ENCODE assay signal across 7 cellular contexts in genomic region chr7:156764016-156764669, GRCh38.
DNase-seq lines count a peak whose midpoint lies in the region; ATAC-seq and TF ChIP-seq lines count a peak whose summit lies in the region.

No MANE protein-coding gene starts in this region.

- peaks cover 15% of the 10 kb centered on the region for H3K4me1 Mint-ChIP-seq in activated T-helper 2 cell treated with anti-CD3 and anti-CD28 coated beads, Interferon-gamma antibody, Interleukin-2, Interleukin-4, amounts not matched to agents 10 μg/mL and 5 μg/mL and 100 μg/mL, durations not matched to agents 14 hours and 24 hours and 36 hours (ENCODE audit: low read depth)

- H3K9me3 ChIP-seq in tibial artery: no peaks in the 10 kb centered on the region

- no peaks in the 10 kb centered on the region for H3K27me3 Mint-ChIP-seq in activated T-helper 2 cell treated with anti-CD3 and anti-CD28 coated beads, Interferon-gamma antibody, Interleukin-2, Interleukin-4, amounts not matched to agents 10 μg/mL and 5 μg/mL and 100 μg/mL, durations not matched to agents 14 hours and 24 hours and 36 hours (ENCODE audit: low read depth)

- no peak overlapping the region for H3K27ac ChIP-seq in tibial artery

- DNase-seq in HCEC 1CT (peak; percentile 77), NCI-H2227 treated with DMSO at 0.1 percent for 48 hours (lab: John Stamatoyannopoulos, UW) (peak; percentile 66), T47D (ENCODE audit: low read depth in 1 of 2, low spot score in 1 of 2) (peak; percentile 18 to 79), kidney epithelial cell (ENCODE audit: low read depth) (peak; percentile 5), tibial artery (peak in 1 of 2 donors; percentile 23)
- no peak for DNase-seq in activated T-helper 2 cell treated with anti-CD3 and anti-CD28 coated beads, Interferon-gamma antibody, Interleukin-2, Interleukin-4, amounts not matched to agents 10 μg/mL and 5 μg/mL and 100 μg/mL, durations not matched to agents 14 hours and 24 hours and 36 hours (ENCODE audit: low spot score)

- ATAC-seq in GM19351 (IDR thresholded peaks at IDR 0.05; ENCODE audit: unreplicated experiment): no peak

- peaks cover 45% of the 10 kb centered on the region for H3K36me3 Mint-ChIP-seq in activated T-helper 2 cell treated with anti-CD3 and anti-CD28 coated beads, Interferon-gamma antibody, Interleukin-2, Interleukin-4, amounts not matched to agents 10 μg/mL and 5 μg/mL and 100 μg/mL, durations not matched to agents 14 hours and 24 hours and 36 hours (ENCODE audit: low read depth)

- intact Hi-C loops in tibial artery (cut with DNase I; ENCODE audit: low total_unique reads): no loop called here
- intact Hi-C loops in activated T-helper 2 cell treated with anti-CD3 and anti-CD28 coated beads, Interferon-gamma antibody, Interleukin-2, Interleukin-4, amounts not matched to agents 10 μg/mL and 5 μg/mL and 100 μg/mL, durations not matched to agents 14 hours and 24 hours and 36 hours (cut with micrococcal nuclease): no loop called here

- H3K27me3 ChIP-seq in kidney epithelial cell (ENCODE audit: control insufficient read depth, insufficient read depth, low read length) (no peaks in the 10 kb centered on the region), tibial artery (no peaks in the 10 kb centered on the region)

- H3K27ac Mint-ChIP-seq in activated T-helper 2 cell treated with anti-CD3 and anti-CD28 coated beads, Interferon-gamma antibody, Interleukin-2, Interleukin-4, amounts not matched to agents 10 μg/mL and 5 μg/mL and 100 μg/mL, durations not matched to agents 14 hours and 24 hours and 36 hours: no peak overlapping the region

- H3K9me3 Mint-ChIP-seq in activated T-helper 2 cell treated with anti-CD3 and anti-CD28 coated beads, Interferon-gamma antibody, Interleukin-2, Interleukin-4, amounts not matched to agents 10 μg/mL and 5 μg/mL and 100 μg/mL, durations not matched to agents 14 hours and 24 hours and 36 hours: peaks cover 19% of the 10 kb centered on the region

- H3K4me3 ChIP-seq in kidney epithelial cell (ENCODE audit: low read depth, low read length): no peak overlapping the region
- no peak overlapping the region for H3K4me3 ChIP-seq in tibial artery

- H3K4me3 Mint-ChIP-seq in activated T-helper 2 cell treated with anti-CD3 and anti-CD28 coated beads, Interferon-gamma antibody, Interleukin-2, Interleukin-4, amounts not matched to agents 10 μg/mL and 5 μg/mL and 100 μg/mL, durations not matched to agents 14 hours and 24 hours and 36 hours (ENCODE audit: low read depth): no peak overlapping the region

- H3K4me1 ChIP-seq in tibial artery: no peaks in the 10 kb centered on the region

- TF ChIP-seq CTCF in kidney epithelial cell (IDR thresholded peaks at IDR 0.05; ENCODE audit: insufficient read depth, low read length, poor library complexity, severe bottlenecking) (peak; percentile 84), tibial artery (IDR thresholded peaks at IDR 0.05) (peak; percentile 31 to 44)

- in situ Hi-C loops in T47D (cut with HindIII; ENCODE audit: low pct_unique_long_range_greater_than_20kb, low sequenced_read_pairs): no loop called here

- H3K36me3 ChIP-seq in kidney epithelial cell (ENCODE audit: control insufficient read depth, insufficient read depth, low read length) (no peaks in the 10 kb centered on the region), tibial artery (peaks cover 0 to 12% (median 11%) of the 10 kb centered on the region in 3 donors)
